In the genomic region with DNA sequence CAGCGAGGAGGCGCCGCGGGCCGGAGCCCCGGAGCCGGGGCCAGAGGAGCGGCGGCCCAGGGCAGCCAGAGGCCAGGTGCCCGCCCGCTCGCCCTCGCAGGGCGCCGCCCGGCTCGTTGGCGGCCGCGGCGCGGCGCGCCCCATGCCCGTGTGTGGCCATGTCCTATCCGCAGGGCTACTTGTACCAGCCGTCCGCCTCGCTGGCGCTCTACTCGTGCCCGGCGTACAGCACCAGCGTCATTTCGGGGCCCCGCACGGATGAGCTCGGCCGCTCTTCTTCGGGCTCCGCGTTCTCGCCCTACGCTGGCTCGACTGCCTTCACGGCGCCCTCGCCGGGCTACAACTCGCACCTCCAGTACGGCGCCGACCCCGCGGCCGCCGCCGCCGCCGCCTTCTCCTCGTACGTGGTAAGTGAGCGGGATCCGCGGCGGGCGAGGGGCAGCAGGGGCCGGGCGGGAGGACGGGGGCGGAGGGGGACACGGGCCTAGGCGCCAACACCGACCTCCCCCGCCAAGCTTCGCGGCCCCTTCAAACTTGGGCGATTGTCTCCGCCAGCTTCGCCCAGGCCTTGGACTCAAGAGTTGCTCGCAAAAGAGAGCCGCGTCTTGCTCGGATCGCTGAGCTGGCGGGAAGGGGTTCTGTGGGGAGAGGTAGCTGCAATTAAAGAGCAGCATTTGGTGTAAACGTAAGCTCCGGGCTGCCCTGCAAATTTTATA, we compare ENCODE assay signal across 1 cellular context.
TF ChIP-seq lines count a peak whose summit lies in the region.

No MANE protein-coding gene starts in this region.

TF ChIP-seq in K562, 482 proteins besides CTCF, POLR2A, EP300 and RAD21 (continued from another document and continues in another):
- TF ChIP-seq, protein P1, sequence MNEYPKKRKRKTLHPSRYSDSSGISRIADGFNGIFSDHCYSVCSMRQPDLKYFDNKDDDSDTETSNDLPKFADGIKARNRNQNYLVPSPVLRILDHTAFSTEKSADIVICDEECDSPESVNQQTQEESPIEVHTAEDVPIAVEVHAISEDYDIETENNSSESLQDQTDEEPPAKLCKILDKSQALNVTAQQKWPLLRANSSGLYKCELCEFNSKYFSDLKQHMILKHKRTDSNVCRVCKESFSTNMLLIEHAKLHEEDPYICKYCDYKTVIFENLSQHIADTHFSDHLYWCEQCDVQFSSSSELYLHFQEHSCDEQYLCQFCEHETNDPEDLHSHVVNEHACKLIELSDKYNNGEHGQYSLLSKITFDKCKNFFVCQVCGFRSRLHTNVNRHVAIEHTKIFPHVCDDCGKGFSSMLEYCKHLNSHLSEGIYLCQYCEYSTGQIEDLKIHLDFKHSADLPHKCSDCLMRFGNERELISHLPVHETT (CRISPR knock-in tag; conservative IDR thresholded peaks at IDR 0.05 in 1 of 2, IDR thresholded peaks at IDR 0.05 in 1 of 2) = 0 out of 4 replicates have a peak, but pooled peaks of 1 of the 2 experiments have one; percentile 30
- TF ChIP-seq ZKSCAN8 (CRISPR knock-in tag; IDR thresholded peaks at IDR 0.05) (no peak), ZNF589 (CRISPR knock-in tag; IDR thresholded peaks at IDR 0.05; ENCODE audit: low read depth) (no peak), YY1 (IDR thresholded peaks at IDR 0.05; ENCODE audit: borderline replicate concordance in 1 of 3, control insufficient read depth in 1 of 3, extremely low read depth in 1 of 3, insufficient read depth in 3 of 3, insufficient read length in 1 of 3, insufficient replicate concordance in 2 of 3, low read depth in 1 of 3, low read length in 2 of 3) (peak in 1 of 3 experiments; percentile 4), NFATC3 (IDR thresholded peaks at IDR 0.05) (no peak), ZNF584 (CRISPR knock-in tag; IDR thresholded peaks at IDR 0.05; ENCODE audit: low read depth) (no peak), CHD1 (IDR thresholded peaks at IDR 0.05; ENCODE audit: low read length) (peak; percentile 67), ZNF133 (CRISPR knock-in tag; IDR thresholded peaks at IDR 0.05) (no peak), RB1 (IDR thresholded peaks at IDR 0.05; ENCODE audit: low read depth) (0 out of 2 replicates have a peak, but pooled peaks have one; percentile 31), ERF (CRISPR knock-in tag; IDR thresholded peaks at IDR 0.05) (0 out of 2 replicates have a peak, but pooled peaks have one; percentile 39), BMI1 (IDR thresholded peaks at IDR 0.05; ENCODE audit: low read length) (no peak), POLR2G (IDR thresholded peaks at IDR 0.05; ENCODE audit: low read depth, low read length) (peak; percentile 69), KLF1 (tag; IDR thresholded peaks at IDR 0.05) (no peak), ZFX (CRISPR knock-in tag; IDR thresholded peaks at IDR 0.05) (peak; percentile 49; the same call in 1 of the 2 replicates), SMARCB1 (IDR thresholded peaks at IDR 0.05; ENCODE audit: insufficient read length, low read depth) (no peak), ATF1 (CRISPR knock-in tag; IDR thresholded peaks at IDR 0.05) (no peak), ATF1 (tag; IDR thresholded peaks at IDR 0.05) (no peak), CTBP1 (IDR thresholded peaks at IDR 0.05; ENCODE audit: borderline replicate concordance) (no peak)
- TF ChIP-seq, protein P2, sequence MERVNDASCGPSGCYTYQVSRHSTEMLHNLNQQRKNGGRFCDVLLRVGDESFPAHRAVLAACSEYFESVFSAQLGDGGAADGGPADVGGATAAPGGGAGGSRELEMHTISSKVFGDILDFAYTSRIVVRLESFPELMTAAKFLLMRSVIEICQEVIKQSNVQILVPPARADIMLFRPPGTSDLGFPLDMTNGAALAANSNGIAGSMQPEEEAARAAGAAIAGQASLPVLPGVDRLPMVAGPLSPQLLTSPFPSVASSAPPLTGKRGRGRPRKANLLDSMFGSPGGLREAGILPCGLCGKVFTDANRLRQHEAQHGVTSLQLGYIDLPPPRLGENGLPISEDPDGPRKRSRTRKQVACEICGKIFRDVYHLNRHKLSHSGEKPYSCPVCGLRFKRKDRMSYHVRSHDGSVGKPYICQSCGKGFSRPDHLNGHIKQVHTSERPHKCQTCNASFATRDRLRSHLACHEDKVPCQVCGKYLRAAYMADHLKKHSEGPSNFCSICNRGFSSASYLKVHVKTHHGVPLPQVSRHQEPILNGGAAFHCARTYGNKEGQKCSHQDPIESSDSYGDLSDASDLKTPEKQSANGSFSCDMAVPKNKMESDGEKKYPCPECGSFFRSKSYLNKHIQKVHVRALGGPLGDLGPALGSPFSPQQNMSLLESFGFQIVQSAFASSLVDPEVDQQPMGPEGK (CRISPR knock-in tag; IDR thresholded peaks at IDR 0.05; ENCODE audit: borderline replicate concordance) = no peak
- TF ChIP-seq, protein P3, sequence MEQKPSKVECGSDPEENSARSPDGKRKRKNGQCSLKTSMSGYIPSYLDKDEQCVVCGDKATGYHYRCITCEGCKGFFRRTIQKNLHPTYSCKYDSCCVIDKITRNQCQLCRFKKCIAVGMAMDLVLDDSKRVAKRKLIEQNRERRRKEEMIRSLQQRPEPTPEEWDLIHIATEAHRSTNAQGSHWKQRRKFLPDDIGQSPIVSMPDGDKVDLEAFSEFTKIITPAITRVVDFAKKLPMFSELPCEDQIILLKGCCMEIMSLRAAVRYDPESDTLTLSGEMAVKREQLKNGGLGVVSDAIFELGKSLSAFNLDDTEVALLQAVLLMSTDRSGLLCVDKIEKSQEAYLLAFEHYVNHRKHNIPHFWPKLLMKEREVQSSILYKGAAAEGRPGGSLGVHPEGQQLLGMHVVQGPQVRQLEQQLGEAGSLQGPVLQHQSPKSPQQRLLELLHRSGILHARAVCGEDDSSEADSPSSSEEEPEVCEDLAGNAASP (IDR thresholded peaks at IDR 0.05) = no peak
- TF ChIP-seq, protein P4, sequence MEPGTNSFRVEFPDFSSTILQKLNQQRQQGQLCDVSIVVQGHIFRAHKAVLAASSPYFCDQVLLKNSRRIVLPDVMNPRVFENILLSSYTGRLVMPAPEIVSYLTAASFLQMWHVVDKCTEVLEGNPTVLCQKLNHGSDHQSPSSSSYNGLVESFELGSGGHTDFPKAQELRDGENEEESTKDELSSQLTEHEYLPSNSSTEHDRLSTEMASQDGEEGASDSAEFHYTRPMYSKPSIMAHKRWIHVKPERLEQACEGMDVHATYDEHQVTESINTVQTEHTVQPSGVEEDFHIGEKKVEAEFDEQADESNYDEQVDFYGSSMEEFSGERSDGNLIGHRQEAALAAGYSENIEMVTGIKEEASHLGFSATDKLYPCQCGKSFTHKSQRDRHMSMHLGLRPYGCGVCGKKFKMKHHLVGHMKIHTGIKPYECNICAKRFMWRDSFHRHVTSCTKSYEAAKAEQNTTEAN (CRISPR knock-in tag; IDR thresholded peaks at IDR 0.05) = no peak
- TF ChIP-seq, protein P5, sequence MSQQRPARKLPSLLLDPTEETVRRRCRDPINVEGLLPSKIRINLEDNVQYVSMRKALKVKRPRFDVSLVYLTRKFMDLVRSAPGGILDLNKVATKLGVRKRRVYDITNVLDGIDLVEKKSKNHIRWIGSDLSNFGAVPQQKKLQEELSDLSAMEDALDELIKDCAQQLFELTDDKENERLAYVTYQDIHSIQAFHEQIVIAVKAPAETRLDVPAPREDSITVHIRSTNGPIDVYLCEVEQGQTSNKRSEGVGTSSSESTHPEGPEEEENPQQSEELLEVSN (IDR thresholded peaks at IDR 0.05; ENCODE audit: borderline replicate concordance in 1 of 2, extremely low read depth in 1 of 2, insufficient read depth in 1 of 2, insufficient read length in 1 of 2, low read depth in 1 of 2, low read length in 1 of 2, poor library complexity in 1 of 2, severe bottlenecking in 1 of 2) = peak in 1 of 2 experiments; percentile 41
- TF ChIP-seq, protein P6, sequence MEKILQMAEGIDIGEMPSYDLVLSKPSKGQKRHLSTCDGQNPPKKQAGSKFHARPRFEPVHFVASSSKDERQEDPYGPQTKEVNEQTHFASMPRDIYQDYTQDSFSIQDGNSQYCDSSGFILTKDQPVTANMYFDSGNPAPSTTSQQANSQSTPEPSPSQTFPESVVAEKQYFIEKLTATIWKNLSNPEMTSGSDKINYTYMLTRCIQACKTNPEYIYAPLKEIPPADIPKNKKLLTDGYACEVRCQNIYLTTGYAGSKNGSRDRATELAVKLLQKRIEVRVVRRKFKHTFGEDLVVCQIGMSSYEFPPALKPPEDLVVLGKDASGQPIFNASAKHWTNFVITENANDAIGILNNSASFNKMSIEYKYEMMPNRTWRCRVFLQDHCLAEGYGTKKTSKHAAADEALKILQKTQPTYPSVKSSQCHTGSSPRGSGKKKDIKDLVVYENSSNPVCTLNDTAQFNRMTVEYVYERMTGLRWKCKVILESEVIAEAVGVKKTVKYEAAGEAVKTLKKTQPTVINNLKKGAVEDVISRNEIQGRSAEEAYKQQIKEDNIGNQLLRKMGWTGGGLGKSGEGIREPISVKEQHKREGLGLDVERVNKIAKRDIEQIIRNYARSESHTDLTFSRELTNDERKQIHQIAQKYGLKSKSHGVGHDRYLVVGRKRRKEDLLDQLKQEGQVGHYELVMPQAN (IDR thresholded peaks at IDR 0.05; ENCODE audit: borderline replicate concordance) = no peak
- TF ChIP-seq, protein P7, sequence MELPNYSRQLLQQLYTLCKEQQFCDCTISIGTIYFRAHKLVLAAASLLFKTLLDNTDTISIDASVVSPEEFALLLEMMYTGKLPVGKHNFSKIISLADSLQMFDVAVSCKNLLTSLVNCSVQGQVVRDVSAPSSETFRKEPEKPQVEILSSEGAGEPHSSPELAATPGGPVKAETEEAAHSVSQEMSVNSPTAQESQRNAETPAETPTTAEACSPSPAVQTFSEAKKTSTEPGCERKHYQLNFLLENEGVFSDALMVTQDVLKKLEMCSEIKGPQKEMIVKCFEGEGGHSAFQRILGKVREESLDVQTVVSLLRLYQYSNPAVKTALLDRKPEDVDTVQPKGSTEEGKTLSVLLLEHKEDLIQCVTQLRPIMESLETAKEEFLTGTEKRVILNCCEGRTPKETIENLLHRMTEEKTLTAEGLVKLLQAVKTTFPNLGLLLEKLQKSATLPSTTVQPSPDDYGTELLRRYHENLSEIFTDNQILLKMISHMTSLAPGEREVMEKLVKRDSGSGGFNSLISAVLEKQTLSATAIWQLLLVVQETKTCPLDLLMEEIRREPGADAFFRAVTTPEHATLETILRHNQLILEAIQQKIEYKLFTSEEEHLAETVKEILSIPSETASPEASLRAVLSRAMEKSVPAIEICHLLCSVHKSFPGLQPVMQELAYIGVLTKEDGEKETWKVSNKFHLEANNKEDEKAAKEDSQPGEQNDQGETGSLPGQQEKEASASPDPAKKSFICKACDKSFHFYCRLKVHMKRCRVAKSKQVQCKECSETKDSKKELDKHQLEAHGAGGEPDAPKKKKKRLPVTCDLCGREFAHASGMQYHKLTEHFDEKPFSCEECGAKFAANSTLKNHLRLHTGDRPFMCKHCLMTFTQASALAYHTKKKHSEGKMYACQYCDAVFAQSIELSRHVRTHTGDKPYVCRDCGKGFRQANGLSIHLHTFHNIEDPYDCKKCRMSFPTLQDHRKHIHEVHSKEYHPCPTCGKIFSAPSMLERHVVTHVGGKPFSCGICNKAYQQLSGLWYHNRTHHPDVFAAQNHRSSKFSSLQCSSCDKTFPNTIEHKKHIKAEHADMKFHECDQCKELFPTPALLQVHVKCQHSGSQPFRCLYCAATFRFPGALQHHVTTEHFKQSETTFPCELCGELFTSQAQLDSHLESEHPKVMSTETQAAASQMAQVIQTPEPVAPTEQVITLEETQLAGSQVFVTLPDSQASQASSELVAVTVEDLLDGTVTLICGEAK (IDR thresholded peaks at IDR 0.05) = 0 out of 2 replicates have a peak, but pooled peaks have one; percentile 43
- TF ChIP-seq, protein P7 (CRISPR knock-in tag; IDR thresholded peaks at IDR 0.05) = no peak
- TF ChIP-seq, protein P8, sequence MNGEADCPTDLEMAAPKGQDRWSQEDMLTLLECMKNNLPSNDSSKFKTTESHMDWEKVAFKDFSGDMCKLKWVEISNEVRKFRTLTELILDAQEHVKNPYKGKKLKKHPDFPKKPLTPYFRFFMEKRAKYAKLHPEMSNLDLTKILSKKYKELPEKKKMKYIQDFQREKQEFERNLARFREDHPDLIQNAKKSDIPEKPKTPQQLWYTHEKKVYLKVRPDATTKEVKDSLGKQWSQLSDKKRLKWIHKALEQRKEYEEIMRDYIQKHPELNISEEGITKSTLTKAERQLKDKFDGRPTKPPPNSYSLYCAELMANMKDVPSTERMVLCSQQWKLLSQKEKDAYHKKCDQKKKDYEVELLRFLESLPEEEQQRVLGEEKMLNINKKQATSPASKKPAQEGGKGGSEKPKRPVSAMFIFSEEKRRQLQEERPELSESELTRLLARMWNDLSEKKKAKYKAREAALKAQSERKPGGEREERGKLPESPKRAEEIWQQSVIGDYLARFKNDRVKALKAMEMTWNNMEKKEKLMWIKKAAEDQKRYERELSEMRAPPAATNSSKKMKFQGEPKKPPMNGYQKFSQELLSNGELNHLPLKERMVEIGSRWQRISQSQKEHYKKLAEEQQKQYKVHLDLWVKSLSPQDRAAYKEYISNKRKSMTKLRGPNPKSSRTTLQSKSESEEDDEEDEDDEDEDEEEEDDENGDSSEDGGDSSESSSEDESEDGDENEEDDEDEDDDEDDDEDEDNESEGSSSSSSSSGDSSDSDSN (IDR thresholded peaks at IDR 0.05; ENCODE audit: borderline replicate concordance in 1 of 2, low read depth in 2 of 2, low read length in 2 of 2) = peak; percentile 2 to 38; a peak in 1 of 4 replicates
